ENCODE assay signal across 35 cellular contexts in the genomic region with DNA sequence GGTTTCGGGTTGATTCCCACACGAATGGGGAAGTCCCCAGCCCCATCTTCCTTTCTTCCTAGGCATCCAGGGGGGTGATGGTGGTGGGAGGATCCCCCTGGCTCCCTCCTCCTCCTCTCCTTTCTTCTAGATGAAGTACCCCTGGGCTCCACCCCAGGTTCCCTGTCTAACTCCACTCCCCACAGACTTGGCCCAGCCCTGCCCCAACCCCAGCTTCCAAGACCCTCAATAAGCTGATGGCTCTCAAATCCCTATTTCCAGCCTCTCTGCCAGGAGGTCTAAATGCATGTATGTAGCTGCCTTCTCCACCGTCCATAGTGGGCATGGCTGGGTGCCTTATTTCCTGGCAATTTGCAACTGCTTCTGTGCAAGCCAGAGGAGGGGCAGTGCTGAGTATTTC.
"Had no signal": no experiment of that assay in that cellular context is flagged by ENCODE, and none has a peak within 500 bp of the region (broad histone marks: within the 10 kb centered on the region; RNA-seq: fewer than 3 reads in every experiment).

No MANE protein-coding gene starts in this region.

- H3K36me3 Mint-ChIP-seq: activated CD4-positive, alpha-beta memory T cell treated with anti-CD3 and anti-CD28 coated beads for 36 hours; activated naive CD4-positive, alpha-beta T cell treated with anti-CD3 and anti-CD28 coated beads, Interleukin-2, amount 50 U/mL, for 72 hours had no signal

- H3K27me3 ChIP-seq: adrenal gland, body of pancreas, brain microvascular endothelial cell, breast epithelium had no signal

- H3K27ac ChIP-seq: adrenal gland, body of pancreas, brain microvascular endothelial cell, breast epithelium, VCaP had no signal

- H3K4me3 ChIP-seq: adrenal gland, body of pancreas, breast epithelium had no signal

- H3K36me3 ChIP-seq: adrenal gland, brain microvascular endothelial cell, breast epithelium had no signal

- H3K27ac Mint-ChIP-seq: activated B cell treated with CpG ODN at 0.5 μM for 24 hours; activated CD4-positive, alpha-beta memory T cell treated with anti-CD3 and anti-CD28 coated beads for 36 hours; activated CD4-positive, alpha-beta T cell treated with anti-CD3 and anti-CD28 coated beads, Interleukin-2, amount 10 ng/mL, durations not matched to agents 24 days and 14 days; activated CD8-positive, alpha-beta T cell treated with anti-CD3 and anti-CD28 coated beads for 36 hours; activated naive CD4-positive, alpha-beta T cell treated with anti-CD3 and anti-CD28 coated beads for 36 hours; activated naive CD8-positive, alpha-beta T cell treated with anti-CD3 and anti-CD28 coated beads for 36 hours; activated T-cell treated with anti-CD3 and anti-CD28 coated beads, Interleukin-2, amount 50 U/mL, for 72 hours; activated T-helper 1 cell treated with anti-CD3 and anti-CD28 coated beads, Interleukin-12 subunit alpha, Interleukin-12 subunit beta, Interleukin-2, Interleukin-4 antibody, amounts not matched to agents 30 ng/mL and 10 ng/mL and 1 ng/mL, durations not matched to agents 14 hours and 24 hours and 36 hours; activated T-helper 17 cell treated with anti-CD3 and anti-CD28 coated beads, Interleukin-2, amount 50 U/mL, for 72 hours; T-helper 1 cell treated with Interleukin-12 subunit alpha and Interleukin-12 subunit beta and Interleukin-4 antibody, amounts not matched to agents 30 μg/mL and 1 μg/mL, for 36 hours; T-helper 2 cell treated with Interferon-gamma antibody and Interleukin-4, amounts not matched to agents 5 μg/mL and 100 μg/mL, for 36 hours had no signal

- H3K4me1 ChIP-seq: adrenal gland, breast epithelium had no signal

- H3K9me3 ChIP-seq: adrenal gland, body of pancreas, breast epithelium had no signal

- H3K9me3 Mint-ChIP-seq: activated B cell treated with CpG ODN at 0.5 μM for 24 hours; activated CD4-positive, alpha-beta memory T cell treated with anti-CD3 and anti-CD28 coated beads for 36 hours; activated T-cell treated with anti-CD3 and anti-CD28 coated beads, Interleukin-2, amount 50 U/mL, for 4 hours; activated T-cell treated with anti-CD3 and anti-CD28 coated beads, Interleukin-2, amount 50 U/mL, for 72 hours; activated T-helper 17 cell treated with anti-CD3 and anti-CD28 coated beads, Interleukin-2, amount 50 U/mL, for 72 hours; T-helper 2 cell treated with Interferon-gamma antibody and Interleukin-4, amounts not matched to agents 5 μg/mL and 100 μg/mL, for 36 hours had no signal

- FAIRE-seq: astrocyte, TTC549 had no signal

- DNase-seq: activated B cell treated with CpG ODN at 0.5 μM for 24 hours; activated CD4-positive, alpha-beta memory T cell treated with anti-CD3 and anti-CD28 coated beads for 36 hours; activated CD4-positive, alpha-beta T cell treated with anti-CD3 and anti-CD28 coated beads for 4 hours; activated CD4-positive, alpha-beta T cell treated with anti-CD3 and anti-CD28 coated beads, Interleukin-2, amount 10 ng/mL, durations not matched to agents 24 days and 14 days; activated CD4-positive, alpha-beta T cell treated with anti-CD3 and anti-CD28 coated beads, Interleukin-2, amount 50 U/mL, for 1 hour; activated CD4-positive, alpha-beta T cell treated with anti-CD3 and anti-CD28 coated beads, Interleukin-2, amount 50 U/mL, for 4 hours; activated CD4-positive, CD25-positive, alpha-beta regulatory T cell treated with anti-CD3 and anti-CD28 coated beads, Interleukin-2, amount 50 U/mL, for 72 hours; activated CD8-positive, alpha-beta memory T cell treated with anti-CD3 and anti-CD28 coated beads, Interleukin-2, amount 50 U/mL, for 4 hours; activated CD8-positive, alpha-beta T cell treated with anti-CD3 and anti-CD28 coated beads for 36 hours; activated effector memory CD4-positive, alpha-beta T cell treated with anti-CD3 and anti-CD28 coated beads, Interleukin-2, amount 50 U/mL, for 16 hours; activated gamma-delta T cell treated with Interleukin-2 at 50 U/mL for 16 hours; activated naive CD4-positive, alpha-beta T cell; activated naive CD4-positive, alpha-beta T cell treated with anti-CD3 and anti-CD28 coated beads for 36 hours; activated naive CD4-positive, alpha-beta T cell treated with anti-CD3 and anti-CD28 coated beads, Interleukin-2, amount 50 U/mL, for 16 hours; activated naive CD8-positive, alpha-beta T cell treated with anti-CD3 and anti-CD28 coated beads for 36 hours; activated T-cell treated with anti-CD3 and anti-CD28 coated beads for 4 hours; activated T-cell treated with anti-CD3 and anti-CD28 coated beads, Interleukin-2, amount 50 U/mL, for 1 hour; activated T-cell treated with anti-CD3 and anti-CD28 coated beads, Interleukin-2, amount 50 U/mL, for 4 hours; activated T-cell treated with anti-CD3 and anti-CD28 coated beads, Interleukin-2, amount 50 U/mL, for 72 hours; adrenal gland; amniotic stem cell; body of pancreas; brain microvascular endothelial cell; central memory CD4-positive, alpha-beta T cell; T-helper 2 cell; T-helper 9 cell had no signal

- ATAC-seq: activated CD8-positive, alpha-beta T cell treated with anti-CD3 and anti-CD28 coated beads for 36 hours; activated naive CD4-positive, alpha-beta T cell treated with anti-CD3 and anti-CD28 coated beads, Interleukin-2, amount 50 U/mL, for 72 hours; activated T-cell treated with anti-CD3 and anti-CD28 coated beads, Interleukin-2, amount 50 U/mL, for 4 hours; activated T-cell treated with anti-CD3 and anti-CD28 coated beads, Interleukin-2, amount 50 U/mL, for 72 hours; activated T-helper 17 cell treated with anti-CD3 and anti-CD28 coated beads, Interleukin-2, amount 50 U/mL, for 72 hours; body of pancreas had no signal

- H3K4me3 Mint-ChIP-seq: activated B cell treated with CpG ODN at 0.5 μM for 24 hours; activated CD4-positive, alpha-beta memory T cell treated with anti-CD3 and anti-CD28 coated beads for 36 hours; activated CD4-positive, alpha-beta T cell treated with anti-CD3 and anti-CD28 coated beads, Interleukin-2, amount 10 ng/mL, durations not matched to agents 24 days and 14 days; activated CD8-positive, alpha-beta T cell treated with anti-CD3 and anti-CD28 coated beads for 36 hours; activated naive CD4-positive, alpha-beta T cell treated with anti-CD3 and anti-CD28 coated beads for 36 hours; activated naive CD8-positive, alpha-beta T cell treated with anti-CD3 and anti-CD28 coated beads for 36 hours; activated T-cell treated with anti-CD3 and anti-CD28 coated beads, Interleukin-2, amount 50 U/mL, for 4 hours; activated T-cell treated with anti-CD3 and anti-CD28 coated beads, Interleukin-2, amount 50 U/mL, for 72 hours; activated T-helper 1 cell treated with anti-CD3 and anti-CD28 coated beads, Interleukin-12 subunit alpha, Interleukin-12 subunit beta, Interleukin-2, Interleukin-4 antibody, amounts not matched to agents 30 ng/mL and 10 ng/mL and 1 ng/mL, durations not matched to agents 14 hours and 24 hours and 36 hours; activated T-helper 17 cell treated with anti-CD3 and anti-CD28 coated beads, Interleukin-2, amount 50 U/mL, for 72 hours; T-helper 1 cell treated with Interleukin-12 subunit alpha and Interleukin-12 subunit beta and Interleukin-4 antibody, amounts not matched to agents 30 μg/mL and 1 μg/mL, for 36 hours; T-helper 2 cell treated with Interferon-gamma antibody and Interleukin-4, amounts not matched to agents 5 μg/mL and 100 μg/mL, for 36 hours had no signal

- H3K27me3 Mint-ChIP-seq: activated B cell treated with CpG ODN at 0.5 μM for 24 hours; activated CD4-positive, alpha-beta memory T cell treated with anti-CD3 and anti-CD28 coated beads for 36 hours; activated CD8-positive, alpha-beta T cell treated with anti-CD3 and anti-CD28 coated beads for 36 hours; activated naive CD8-positive, alpha-beta T cell treated with anti-CD3 and anti-CD28 coated beads for 36 hours; activated T-helper 17 cell treated with anti-CD3 and anti-CD28 coated beads, Interleukin-2, amount 50 U/mL, for 72 hours had no signal

- H3K4me1 Mint-ChIP-seq: activated B cell treated with CpG ODN at 0.5 μM for 24 hours; activated CD4-positive, alpha-beta T cell treated with anti-CD3 and anti-CD28 coated beads, Interleukin-2, amount 10 ng/mL, durations not matched to agents 24 days and 14 days had no signal
